In genomic region chr2:129796216-129796615, GRCh38 we compare ENCODE assay signal across 27 cellular contexts.
"Had no signal": no experiment of that assay in that cellular context is flagged by ENCODE, and none has a peak within 500 bp of the region (broad histone marks: within the 10 kb centered on the region; RNA-seq: fewer than 3 reads in every experiment).

No MANE protein-coding gene starts in this region.

- H3K9me3 Mint-ChIP-seq: activated CD4-positive, alpha-beta T cell treated with anti-CD3 and anti-CD28 coated beads, Interleukin-2, amount 10 ng/mL, durations not matched to agents 24 days and 14 days; activated naive CD4-positive, alpha-beta T cell treated with anti-CD3 and anti-CD28 coated beads, Interleukin-2, amount 50 U/mL, for 24 hours; activated naive CD8-positive, alpha-beta T cell treated with anti-CD3 and anti-CD28 coated beads, Interleukin-2, amount 10 ng/mL, durations not matched to agents 7 days and 5 days; activated T-cell treated with anti-CD3 and anti-CD28 coated beads, Interleukin-2, amount 50 U/mL, for 24 hours; activated T-helper 2 cell treated with anti-CD3 and anti-CD28 coated beads, Interferon-gamma antibody, Interleukin-2, Interleukin-4, amounts not matched to agents 10 μg/mL and 5 μg/mL and 100 μg/mL, durations not matched to agents 14 hours and 24 hours and 36 hours had no signal

- H3K4me3 Mint-ChIP-seq: activated CD4-positive, alpha-beta T cell treated with anti-CD3 and anti-CD28 coated beads, Interleukin-2, amount 10 ng/mL, durations not matched to agents 24 days and 14 days; activated CD8-positive, alpha-beta T cell treated with anti-CD3 and anti-CD28 coated beads, Interleukin-2, amount 10 ng/mL, durations not matched to agents 7 days and 5 days; activated naive CD4-positive, alpha-beta T cell treated with anti-CD3 and anti-CD28 coated beads, Interleukin-2, amount 50 U/mL, for 24 hours; activated naive CD8-positive, alpha-beta T cell treated with anti-CD3 and anti-CD28 coated beads, Interleukin-2, amount 10 ng/mL, durations not matched to agents 7 days and 5 days; activated T-cell treated with anti-CD3 and anti-CD28 coated beads, Interleukin-2, amount 50 U/mL, for 24 hours had no signal

- H3K36me3 ChIP-seq: breast epithelium, SJCRH30 had no signal

- H3K4me1 ChIP-seq: breast epithelium, SJCRH30 had no signal

- H3K27ac ChIP-seq: body of pancreas, breast epithelium, SJCRH30, SK-N-MC had no signal

- H3K4me1 Mint-ChIP-seq: activated CD4-positive, alpha-beta T cell treated with anti-CD3 and anti-CD28 coated beads, Interleukin-2, amount 10 ng/mL, durations not matched to agents 24 days and 14 days; activated naive CD4-positive, alpha-beta T cell treated with anti-CD3 and anti-CD28 coated beads, Interleukin-2, amount 50 U/mL, for 24 hours; activated naive CD8-positive, alpha-beta T cell treated with anti-CD3 and anti-CD28 coated beads, Interleukin-2, amount 10 ng/mL, durations not matched to agents 7 days and 5 days had no signal

- ATAC-seq: activated CD8-positive, alpha-beta T cell treated with anti-CD3 and anti-CD28 coated beads, Interleukin-2, amount 10 ng/mL, durations not matched to agents 7 days and 5 days; body of pancreas; K562 had no signal

- H3K27me3 Mint-ChIP-seq: activated naive CD4-positive, alpha-beta T cell treated with anti-CD3 and anti-CD28 coated beads, Interleukin-2, amount 50 U/mL, for 24 hours had no signal

- H3K9me3 ChIP-seq: body of pancreas, breast epithelium, SJCRH30 had no signal

- H3K36me3 Mint-ChIP-seq: activated naive CD4-positive, alpha-beta T cell treated with anti-CD3 and anti-CD28 coated beads, Interleukin-2, amount 50 U/mL, for 24 hours; activated naive CD8-positive, alpha-beta T cell treated with anti-CD3 and anti-CD28 coated beads, Interleukin-2, amount 10 ng/mL, durations not matched to agents 7 days and 5 days had no signal

- H3K27me3 ChIP-seq: body of pancreas had no signal

- DNase-seq: activated CD4-positive, alpha-beta T cell treated with anti-CD3 and anti-CD28 coated beads, Interleukin-2, amount 10 ng/mL, durations not matched to agents 24 days and 14 days; activated CD4-positive, alpha-beta T cell treated with anti-CD3 and anti-CD28 coated beads, Interleukin-2, amount 50 U/mL, for 48 hours; activated CD8-positive, alpha-beta T cell treated with anti-CD3 and anti-CD28 coated beads, Interleukin-2, amount 10 ng/mL, durations not matched to agents 7 days and 5 days; activated gamma-delta T cell; activated naive CD4-positive, alpha-beta T cell treated with Interleukin-2 at 50 U/mL for 16 hours; activated naive CD8-positive, alpha-beta T cell treated with anti-CD3 and anti-CD28 coated beads, Interleukin-2, amount 10 ng/mL, durations not matched to agents 7 days and 5 days; activated T-cell treated with anti-CD3 and anti-CD28 coated beads, Interleukin-2, amount 50 U/mL, for 24 hours; body of pancreas; NCI-H1092 treated with DMSO at 0.1 percent for 48 hours; NCI-H1417; NCI-H146; NCI-H187; NCI-H2029 treated with DMSO at 0.1 percent for 48 hours; NCI-H2107; NCI-H2171; NCI-H510A; NCI-H526; NCI-H748 treated with DMSO at 0.1 percent for 48 hours; NK-92 treated with Interleukin-12 subunit alpha and Interleukin-12 subunit beta, amount 100 ng/mL, for 24 hours; SHP77; SJCRH30; T1000 had no signal

- H3K4me3 ChIP-seq: body of pancreas, breast epithelium, K562, SJCRH30, SK-N-MC had no signal

- H3K27ac Mint-ChIP-seq: activated CD4-positive, alpha-beta T cell treated with anti-CD3 and anti-CD28 coated beads, Interleukin-2, amount 10 ng/mL, durations not matched to agents 24 days and 14 days; activated CD8-positive, alpha-beta T cell treated with anti-CD3 and anti-CD28 coated beads, Interleukin-2, amount 10 ng/mL, durations not matched to agents 7 days and 5 days; activated naive CD4-positive, alpha-beta T cell treated with anti-CD3 and anti-CD28 coated beads, Interleukin-2, amount 50 U/mL, for 24 hours; activated naive CD8-positive, alpha-beta T cell treated with anti-CD3 and anti-CD28 coated beads, Interleukin-2, amount 10 ng/mL, durations not matched to agents 7 days and 5 days; activated T-cell treated with anti-CD3 and anti-CD28 coated beads, Interleukin-2, amount 50 U/mL, for 24 hours; activated T-helper 2 cell treated with anti-CD3 and anti-CD28 coated beads, Interferon-gamma antibody, Interleukin-2, Interleukin-4, amounts not matched to agents 10 μg/mL and 5 μg/mL and 100 μg/mL, durations not matched to agents 14 hours and 24 hours and 36 hours had no signal
